In genomic region chr1:50705041-50705440, GRCh38 we compare ENCODE assay signal across 30 cellular contexts.
DNase-seq lines count a peak whose midpoint lies in the region; ATAC-seq, FAIRE-seq and TF ChIP-seq lines count a peak whose summit lies in the region.
"Had no signal": no experiment of that assay in that cellular context is flagged by ENCODE, and none has a peak within 500 bp of the region (broad histone marks: within the 10 kb centered on the region; RNA-seq: fewer than 3 reads in every experiment).

No MANE protein-coding gene starts in this region.

- intact Hi-C loops in left lung (cut with DNase I): no loop called here

- no peak overlapping the region for H3K9ac ChIP-seq in keratinocyte (ENCODE audit: control insufficient read depth, extremely low read depth, insufficient read depth, low read length)

- H3K27ac ChIP-seq in RWPE2 (ENCODE audit: poor library complexity, severe bottlenecking) (peak overlapping the region; percentile 52), keratinocyte (ENCODE audit: control insufficient read depth, insufficient read depth, low read length) (no peak overlapping the region), left lung (no peak overlapping the region)
- H3K27ac ChIP-seq: brain microvascular endothelial cell, C4-2B, right lobe of liver, upper lobe of left lung had no signal

- dilution Hi-C loops in keratinocyte (cut with MboI; ENCODE audit: extremely low pct_ligation_motif_present, low sequenced_read_pairs): no loop called here

- TF ChIP-seq CTCF in RWPE2 (IDR thresholded peaks at IDR 0.05; ENCODE audit: poor library complexity, severe bottlenecking) (no peak), keratinocyte (optimal IDR thresholded peaks at IDR 0.05 in 1 of 3, IDR thresholded peaks at IDR 0.05 in 1 of 3, conservative IDR thresholded peaks at IDR 0.05 in 1 of 3; ENCODE audit: extremely low read depth in 1 of 3, insufficient read depth in 2 of 3, low read length in 3 of 3) (no peak), left lung (IDR thresholded peaks at IDR 0.05) (no peak)

- H2AFZ ChIP-seq in keratinocyte (ENCODE audit: control insufficient read depth, low read length): no peak overlapping the region
- H2AFZ ChIP-seq: GM23338 had no signal

- H3K9me3 ChIP-seq in RWPE2 (ENCODE audit: severe bottlenecking): no peaks in the 10 kb centered on the region
- no peaks in the 10 kb centered on the region for H3K9me3 ChIP-seq in keratinocyte (ENCODE audit: control insufficient read depth, low read depth, low read length)
- H3K9me3 ChIP-seq in left lung: no peaks in the 10 kb centered on the region
- H3K9me3 ChIP-seq: Caco-2, right lobe of liver, upper lobe of left lung had no signal

- H3K79me2 ChIP-seq in keratinocyte (ENCODE audit: control insufficient read depth, insufficient read depth, low read length): no peaks in the 10 kb centered on the region

- H3K4me2 ChIP-seq in keratinocyte (ENCODE audit: control insufficient read depth, extremely low read depth, insufficient read depth, low read depth, low read length): peak overlapping the region; percentile 60
- H3K4me2 ChIP-seq: GM23338 had no signal

- H3K4me1 ChIP-seq in RWPE2 (ENCODE audit: insufficient read depth, poor library complexity, severe bottlenecking): peaks cover 25% of the 10 kb centered on the region
- peaks cover 16% of the 10 kb centered on the region for H3K4me1 ChIP-seq in keratinocyte (ENCODE audit: control insufficient read depth, extremely low read depth, insufficient read depth, low read length)
- H3K4me1 ChIP-seq in left lung: peaks cover 0 to 12% of the 10 kb centered on the region in 2 donors
- H3K4me1 ChIP-seq: Caco-2 had no signal

- H3K36me3 ChIP-seq in RWPE2 (ENCODE audit: low read depth): 0 out of 2 replicates have a peak, but pooled peaks cover 7% of the 10 kb centered on the region
- no peaks in the 10 kb centered on the region for H3K36me3 ChIP-seq in keratinocyte (ENCODE audit: control insufficient read depth in 2 of 2, extremely low read depth in 1 of 2, insufficient read depth in 2 of 2, low read length in 2 of 2)
- no peaks in the 10 kb centered on the region for H3K36me3 ChIP-seq in left lung
- H3K36me3 ChIP-seq: brain microvascular endothelial cell, right lobe of liver, upper lobe of left lung had no signal

- ATAC-seq in RWPE2 (ENCODE audit: low read depth): no peak
- ATAC-seq in left lung: no peak
- ATAC-seq: activated T-cell treated with anti-CD3 and anti-CD28 coated beads, Interleukin-2, amount 50 U/mL, for 72 hours; GM12878; GM23338; left colon; right lobe of liver; stimulated activated memory B cell treated with anti-CD40 and anti-IgM and Interleukin-4, amounts not matched to agents 10 μg/mL and 1 μg/mL and 100 μg/mL, for 72 hours had no signal

- no peak overlapping the region for H3K4me3 ChIP-seq in RWPE2 (ENCODE audit: severe bottlenecking)
- no peak overlapping the region for H3K4me3 ChIP-seq in keratinocyte (ENCODE audit: control insufficient read depth in 2 of 3, extremely low read depth in 1 of 3, insufficient read depth in 2 of 3, low read depth in 1 of 3, low read length in 3 of 3)
- no peak overlapping the region for H3K4me3 ChIP-seq in left lung
- H3K4me3 ChIP-seq: GM12878, GM23338, right lobe of liver, upper lobe of left lung had no signal

- peak; percentile 24 for FAIRE-seq in GM12892 (lab: Jason Lieb, UNC)
- no peak for FAIRE-seq in keratinocyte (lab: Jason Lieb, UNC)
- FAIRE-seq: GM12878, HTR-8/SVneo had no signal

- H3K27me3 ChIP-seq in RWPE2 (ENCODE audit: insufficient read depth, poor library complexity, severe bottlenecking) (no peaks in the 10 kb centered on the region), keratinocyte (ENCODE audit: control insufficient read depth, extremely low read depth, insufficient read depth, low read length) (no peaks in the 10 kb centered on the region), left lung (no peaks in the 10 kb centered on the region)
- H3K27me3 ChIP-seq: brain microvascular endothelial cell, right lobe of liver, upper lobe of left lung had no signal

- peak; percentile 81 for DNase-seq in DMS79 treated with DMSO at 0.1 percent for 48 hours (lab: John Stamatoyannopoulos, UW)
- DNase-seq in GM12892 (ENCODE audit: insufficient read length): no peak
- no peak for DNase-seq in RWPE2 (ENCODE audit: low spot score)
- no peak for DNase-seq in keratinocyte (ENCODE audit: low read depth, low spot score)
- no peak for DNase-seq in activated naive CD4-positive, alpha-beta T cell treated with anti-CD3 and anti-CD28 coated beads, Interleukin-2, amount 50 U/mL, for 16 hours
- DNase-seq in left lung: no peak
- DNase-seq in stimulated activated CD4-positive, alpha-beta T cell treated with anti-CD3 and anti-CD28 coated beads, Interleukin-1b, Interleukin-23, amount 100 ng/mL, for 48 hours: no peak
- DNase-seq: activated naive CD4-positive, alpha-beta T cell treated with anti-CD3 and anti-CD28 coated beads, Interleukin-2, amount 10 ng/mL, durations not matched to agents 7 days and 5 days; activated T-cell treated with anti-CD3 and anti-CD28 coated beads, Interleukin-2, amount 50 U/mL, for 72 hours; amniotic stem cell; brain microvascular endothelial cell; Caco-2; effector memory CD4-positive, alpha-beta T cell; HFFc6; hippocampal formation; KG1; left colon; mesenchymal stem cell; NCI-H1436; NCI-H82; right lobe of liver; SHP77; stimulated activated CD4-positive, alpha-beta T cell treated with anti-CD3 and anti-CD28 coated beads, Interleukin-12 subunit alpha, Interleukin-12 subunit beta, amount 100 ng/mL, for 4 hours; stimulated activated CD4-positive, alpha-beta T cell treated with anti-CD3 and anti-CD28 coated beads, Interleukin-4, amount 100 ng/mL, for 4 hours; upper lobe of left lung had no signal

- no peak for TF ChIP-seq POLR2A in GM12892 (IDR thresholded peaks at IDR 0.05; ENCODE audit: low read depth, low read length)

- no peaks in the 10 kb centered on the region for H4K20me1 ChIP-seq in keratinocyte (ENCODE audit: control insufficient read depth, extremely low read depth, insufficient read depth, low read length)

- H3K9me1 ChIP-seq in keratinocyte (ENCODE audit: control insufficient read depth, extremely low read depth, insufficient read depth, low read length): no peaks in the 10 kb centered on the region
